1 cellular context compared by ENCODE assay signal in genomic region chr14:74134484-74134883, GRCh38.
TF ChIP-seq lines count a peak whose summit lies in the region.

No MANE protein-coding gene starts in this region.

TF ChIP-seq in HepG2, 621 proteins besides CTCF, POLR2A, EP300 and RAD21:
- no peak for TF ChIP-seq ARID5B (CRISPR knock-in tag; IDR thresholded peaks at IDR 0.05)
- TF ChIP-seq NFYB (CRISPR knock-in tag; IDR thresholded peaks at IDR 0.05) = no peak
- no peak for TF ChIP-seq RBAK (CRISPR knock-in tag; IDR thresholded peaks at IDR 0.05)
- TF ChIP-seq SIX4 (CRISPR knock-in tag; IDR thresholded peaks at IDR 0.05) = 0 out of 2 replicates have a peak, but pooled peaks have one; percentile 0
- no peak for TF ChIP-seq ZXDC (CRISPR knock-in tag; IDR thresholded peaks at IDR 0.05)
- no peak for TF ChIP-seq ZNF639 (CRISPR knock-in tag; conservative IDR thresholded peaks at IDR 0.05)
- TF ChIP-seq THRA (CRISPR knock-in tag; IDR thresholded peaks at IDR 0.05; ENCODE audit: borderline replicate concordance) = no peak
